8 cellular contexts compared by ENCODE assay signal in genomic region chr1:15683411-15684039, GRCh38. TPM values are rescaled to one million over a fixed set of nuclear protein-coding genes. Genes with fewer than 3 reads are reported as not detected.
DNase-seq lines count a peak whose midpoint lies in the region; ATAC-seq, FAIRE-seq and TF ChIP-seq lines count a peak whose summit lies in the region.

No MANE protein-coding gene starts in this region.

- CTCF ChIA-PET in PC-3 (lab: Charles Lee) (no interaction called here), endothelial cell of umbilical vein (lab: Charles Lee) (no interaction called here)

- H3K27me3 Mint-ChIP-seq in neural crest cell (ENCODE audit: low read depth): no peaks in the 10 kb centered on the region

- no peak for TF ChIP-seq CTCF in PC-3 (conservative IDR thresholded peaks at IDR 0.05; ENCODE audit: low read depth, low read length)
- TF ChIP-seq CTCF in endothelial cell of umbilical vein (IDR thresholded peaks at IDR 0.05; ENCODE audit: extremely low read depth in 1 of 2, insufficient read depth in 1 of 2, low read depth in 1 of 2, low read length in 2 of 2): no peak
- TF ChIP-seq CTCF in neural crest cell (conservative IDR thresholded peaks at IDR 0.05): no peak

- peaks cover 3% of the 10 kb centered on the region for H3K9me3 Mint-ChIP-seq in neural crest cell

- no peak for TF ChIP-seq POLR2A in endothelial cell of umbilical vein (IDR thresholded peaks at IDR 0.05; ENCODE audit: low read depth, low read length)

- H3K9ac ChIP-seq in BLaER1 treated with 17β-estradiol and CSF1 and Interleukin-3, amounts not matched to agents 10 nM and 100 nM: peak overlapping the region; percentile 95 to 100 (median 97)
- H3K9ac ChIP-seq in PC-3 (ENCODE audit: low read length) (peak overlapping the region; percentile 93), endothelial cell of umbilical vein (replicated peaks; ENCODE audit: extremely low read depth, insufficient read depth, low read length) (peak overlapping the region; percentile 94)

- dilution Hi-C loops in endothelial cell of umbilical vein (cut with MboI; ENCODE audit: extremely low pct_ligation_motif_present, low sequenced_read_pairs): no loop called here

- intact Hi-C loops in PC-3 (cut with micrococcal nuclease) (no loop called here), endothelial cell of umbilical vein (cut with micrococcal nuclease) (loop anchor here (1.0 to 2.0 kb wide), 2 partner anchors 66 to 77 kb away; partner anchors contain the start of gene DDI2)

- H3K4me3 ChIP-seq in BLaER1 treated with 17β-estradiol and CSF1 and Interleukin-3, amounts not matched to agents 10 nM and 100 nM: peak overlapping the region; percentile 81 to 98 (median 94)
- H3K4me3 ChIP-seq in PC-3 (ENCODE audit: low read length): peak overlapping the region; percentile 71
- H3K4me3 ChIP-seq in endothelial cell of umbilical vein (replicated peaks in 1 of 3; ENCODE audit: insufficient read depth in 1 of 3, low read depth in 1 of 3, low read length in 3 of 3): peak overlapping the region; percentile 61 to 82 (median 66)

- H3K79me2 ChIP-seq in PC-3 (ENCODE audit: low read length): peaks cover 44% of the 10 kb centered on the region
- H3K79me2 ChIP-seq in endothelial cell of umbilical vein (ENCODE audit: control insufficient read depth, insufficient read depth, low read length): peaks cover 38% of the 10 kb centered on the region

- POLR2A ChIA-PET in PC-3 (lab: Charles Lee; ENCODE audit: unreplicated experiment): no interaction called here
- POLR2A ChIA-PET in endothelial cell of umbilical vein (lab: Charles Lee): no interaction called here

- BruUV-seq in PC-3 (replicated peaks; lab: Mats Ljungman, UMichigan) (no TSS peak), endothelial cell of umbilical vein (replicated peaks; lab: Mats Ljungman, UMichigan) (TSS peak; percentile 51)

- peaks cover 48 to 84% (median 60%) of the 10 kb centered on the region in 10 experiments for H3K4me1 ChIP-seq in BLaER1 treated with 17β-estradiol and CSF1 and Interleukin-3, amounts not matched to agents 10 nM and 100 nM
- H3K4me1 ChIP-seq in PC-3 (ENCODE audit: insufficient read depth, low read length) (peaks cover 36% of the 10 kb centered on the region), endothelial cell of umbilical vein (ENCODE audit: control insufficient read depth, extremely low read depth, insufficient read depth, low read length) (peaks cover 7% of the 10 kb centered on the region)

- no peaks in the 10 kb centered on the region for H3K9me2 ChIP-seq in PC-3 (replicated peaks; ENCODE audit: low read length)

- peak overlapping the region; percentile 92 to 100 (median 97) for H3K27ac ChIP-seq in BLaER1 treated with 17β-estradiol and CSF1 and Interleukin-3, amounts not matched to agents 10 nM and 100 nM
- H3K27ac ChIP-seq in PC-3 (ENCODE audit: low read length) (peak overlapping the region; percentile 48), endothelial cell of umbilical vein (ENCODE audit: insufficient read depth, low read depth, low read length) (peak overlapping the region; percentile 92)

- peaks cover 18% of the 10 kb centered on the region for H3K4me1 Mint-ChIP-seq in neural crest cell

- no peaks in the 10 kb centered on the region for H3F3A ChIP-seq in PC-3 (ENCODE audit: low read length, unreplicated experiment)

- no peaks in the 10 kb centered on the region for H3K9me1 ChIP-seq in endothelial cell of umbilical vein (replicated peaks; ENCODE audit: control insufficient read depth, extremely low read depth, insufficient read depth, low read length)

- ATAC-seq in PC-3 (no peak), HG02588 (IDR thresholded peaks at IDR 0.05; ENCODE audit: unreplicated experiment) (no peak)

- peaks cover 30 to 41% (median 39%) of the 10 kb centered on the region in 11 experiments; a peak in 21 of 22 replicates for H4K20me1 ChIP-seq in BLaER1 treated with 17β-estradiol and CSF1 and Interleukin-3, amounts not matched to agents 10 nM and 100 nM
- 0 out of 2 replicates have a peak, but pooled peaks cover 9% of the 10 kb centered on the region for H4K20me1 ChIP-seq in PC-3 (ENCODE audit: low read length)
- no peaks in the 10 kb centered on the region for H4K20me1 ChIP-seq in endothelial cell of umbilical vein (replicated peaks; ENCODE audit: control insufficient read depth, extremely low read depth, insufficient read depth, low read length)

- peak overlapping the region; percentile 90 for H3K4me3 Mint-ChIP-seq in neural crest cell

- H2AFZ ChIP-seq in PC-3 (ENCODE audit: low read length) (peak overlapping the region; percentile 90), endothelial cell of umbilical vein (ENCODE audit: low read depth, low read length) (peak overlapping the region; percentile 85)

- DNase-seq in PC-3 (no peak), endothelial cell of umbilical vein (ENCODE audit: low read depth, low spot score) (no peak), neural crest cell (ENCODE audit: low read depth, low spot score) (no peak), KBM-7 (no peak), NCI-H748 (lab: John Stamatoyannopoulos, UW; ENCODE audit: unreplicated experiment) (no peak), NCI-H1694 treated with DMSO at 0.1 percent for 48 hours (lab: John Stamatoyannopoulos, UW) (no peak)

- H3K27me3 ChIP-seq in BLaER1 treated with 17β-estradiol and CSF1 and Interleukin-3, amounts not matched to agents 10 nM and 100 nM: no peaks in the 10 kb centered on the region
- H3K27me3 ChIP-seq in PC-3 (ENCODE audit: low read length) (no peaks in the 10 kb centered on the region), endothelial cell of umbilical vein (ENCODE audit: control insufficient read depth in 2 of 2, insufficient read depth in 2 of 2, low read length in 2 of 2) (no peaks in the 10 kb centered on the region)

- in situ Hi-C loops in KBM-7 (cut with MboI; ENCODE audit: low pct_unique_long_range_greater_than_20kb, low sequenced_read_pairs): no loop called here

- peaks cover 4 to 19% (median 13%) of the 10 kb centered on the region in 11 experiments; a peak in 15 of 22 replicates for H3K36me3 ChIP-seq in BLaER1 treated with 17β-estradiol and CSF1 and Interleukin-3, amounts not matched to agents 10 nM and 100 nM
- H3K36me3 ChIP-seq in PC-3 (ENCODE audit: low read depth, low read length) (no peaks in the 10 kb centered on the region), endothelial cell of umbilical vein (ENCODE audit: control insufficient read depth in 2 of 2, extremely low read depth in 1 of 2, insufficient read depth in 2 of 2, low read length in 2 of 2) (no peaks in the 10 kb centered on the region)

- H3K27ac Mint-ChIP-seq in neural crest cell (ENCODE audit: unreplicated experiment): no peak overlapping the region

- peaks cover 0 to 7% (median 0%) of the 10 kb centered on the region in 11 experiments; a peak in 1 of 22 replicates for H3K9me3 ChIP-seq in BLaER1 treated with 17β-estradiol and CSF1 and Interleukin-3, amounts not matched to agents 10 nM and 100 nM (replicated peaks in 1 of 11)
- H3K9me3 ChIP-seq in PC-3 (ENCODE audit: low read length) (no peaks in the 10 kb centered on the region), endothelial cell of umbilical vein (replicated peaks; ENCODE audit: control insufficient read depth, insufficient read depth, low read length) (no peaks in the 10 kb centered on the region)

- peaks cover 4% of the 10 kb centered on the region for H3K36me3 Mint-ChIP-seq in neural crest cell (ENCODE audit: low read depth)

- no peak for FAIRE-seq in endothelial cell of umbilical vein (lab: Jason Lieb, UNC)

- H3K4me2 ChIP-seq in BLaER1 treated with 17β-estradiol and CSF1 and Interleukin-3, amounts not matched to agents 10 nM and 100 nM: peak overlapping the region; percentile 84 to 98 (median 97)
- peak overlapping the region; percentile 87 for H3K4me2 ChIP-seq in PC-3 (ENCODE audit: low read length)
- H3K4me2 ChIP-seq in endothelial cell of umbilical vein (ENCODE audit: insufficient read depth, low read length): peak overlapping the region; percentile 77

TF ChIP-seq in endothelial cell of umbilical vein, 7 proteins besides CTCF, POLR2A, EP300 and RAD21:
- TF ChIP-seq EZH2 (IDR thresholded peaks at IDR 0.05; ENCODE audit: borderline replicate concordance, low read depth, low read length, severe bottlenecking) (no peak), FOS (IDR thresholded peaks at IDR 0.05; ENCODE audit: borderline replicate concordance, insufficient read depth, low read length) (no peak), JUN (IDR thresholded peaks at IDR 0.05; ENCODE audit: borderline replicate concordance, insufficient read depth, insufficient read length, low read depth) (no peak)

RNA-seq across cellular contexts. Expression of gene PLEKHM2, which starts 0.6 kb away (rescaled TPM):
- total RNA-seq in PC-3 (2014; rRNA removed) (31.3 and 44.6 TPM in 2 replicates), endothelial cell of umbilical vein (67.5 and 71.5 TPM in 2 replicates), neural crest cell (61.2 and 64.5 TPM in 2 replicates)
- polyA plus RNA-seq in endothelial cell of umbilical vein: 59.1 and 60.6 TPM in 2 replicates
- polyA plus RNA-seq in endothelial cell of umbilical vein (2011; cell fraction: cytosol; rRNA removed): 49.3 and 57.8 TPM in 2 replicates
- polyA plus RNA-seq in endothelial cell of umbilical vein (2011; cell fraction: nucleus; rRNA removed): 97.8 and 120 TPM in 2 replicates
- polyA plus RNA-seq in endothelial cell of umbilical vein (2012): 40.8 and 41.2 TPM in 2 replicates
- polyA minus RNA-seq in endothelial cell of umbilical vein: 42.4 and 49.8 TPM in 2 replicates
- 39.8 TPM for polyA minus RNA-seq in endothelial cell of umbilical vein (2011; cell fraction: cytosol; rRNA and poly(A)+ RNA removed)
- polyA minus RNA-seq in endothelial cell of umbilical vein (2011; cell fraction: nucleus; rRNA and poly(A)+ RNA removed): 22.8 and 29.7 TPM in 2 replicates

RNA-seq across cellular contexts. Expression of gene SLC25A34, which starts 52.5 kb away (rescaled TPM):
- total RNA-seq in PC-3 (2014; rRNA removed) (0.44 and 2.6 TPM in 2 replicates), endothelial cell of umbilical vein (0.76 and 1.1 TPM in 2 replicates), neural crest cell (2.9 and 3.3 TPM in 2 replicates)
- polyA plus RNA-seq in endothelial cell of umbilical vein: 0.90 and 1.4 TPM in 2 replicates
- 0.28 and 0.59 TPM in 2 replicates for polyA plus RNA-seq in endothelial cell of umbilical vein (2011; cell fraction: cytosol; rRNA removed)
- 4.5 and 5.4 TPM in 2 replicates for polyA plus RNA-seq in endothelial cell of umbilical vein (2011; cell fraction: nucleus; rRNA removed)
- 0.41 and 0.49 TPM in 2 replicates for polyA plus RNA-seq in endothelial cell of umbilical vein (2012)
- 0.51 and 0.81 TPM in 2 replicates for polyA minus RNA-seq in endothelial cell of umbilical vein
- not detected for polyA minus RNA-seq in endothelial cell of umbilical vein (2011; cell fraction: cytosol; rRNA and poly(A)+ RNA removed)
- polyA minus RNA-seq in endothelial cell of umbilical vein (2011; cell fraction: nucleus; rRNA and poly(A)+ RNA removed): 1.3 and 2.4 TPM in 2 replicates

RNA-seq across cellular contexts. Expression of gene TMEM82, which starts 58.8 kb away (rescaled TPM):
- total RNA-seq in PC-3 (2014; rRNA removed) (not detected in 2 replicates), endothelial cell of umbilical vein (not detected in 2 replicates), neural crest cell (not detected in 2 replicates)
- not detected in 2 replicates for polyA plus RNA-seq in endothelial cell of umbilical vein
- not detected in 2 replicates for polyA plus RNA-seq in endothelial cell of umbilical vein (2011; cell fraction: cytosol; rRNA removed)
- polyA plus RNA-seq in endothelial cell of umbilical vein (2011; cell fraction: nucleus; rRNA removed): not detected in 2 replicates
- 0.14 TPM in 1 of 2 replicates, not detected in the other for polyA plus RNA-seq in endothelial cell of umbilical vein (2012)
- not detected in 2 replicates for polyA minus RNA-seq in endothelial cell of umbilical vein
- polyA minus RNA-seq in endothelial cell of umbilical vein (2011; cell fraction: cytosol; rRNA and poly(A)+ RNA removed): not detected
- not detected in 2 replicates for polyA minus RNA-seq in endothelial cell of umbilical vein (2011; cell fraction: nucleus; rRNA and poly(A)+ RNA removed)
